Comparison of ENCODE assay signal across 23 cellular contexts in the genomic region with DNA sequence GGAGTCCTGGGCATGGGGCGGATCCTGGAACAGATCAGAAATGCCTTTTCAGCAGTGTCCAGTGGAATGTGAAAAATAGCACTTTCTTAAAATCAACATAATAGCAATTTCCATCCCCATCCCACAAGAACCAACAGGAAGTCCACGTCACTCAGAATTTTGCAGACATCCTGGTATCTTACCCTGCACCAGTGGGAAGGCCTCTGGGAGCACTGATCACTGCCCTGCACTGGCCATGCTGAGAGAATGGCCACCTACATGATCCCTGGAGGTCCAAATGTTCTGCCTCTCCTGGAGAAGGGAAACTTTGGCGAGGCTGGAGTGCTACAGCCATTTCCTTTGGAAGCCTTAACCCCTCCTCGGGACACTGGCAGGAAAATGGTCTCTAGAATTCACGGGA.
"Had no signal": no experiment of that assay in that cellular context is flagged by ENCODE, and none has a peak within 500 bp of the region (broad histone marks: within the 10 kb centered on the region; RNA-seq: fewer than 3 reads in every experiment).

No MANE protein-coding gene starts in this region.

- DNase-seq: activated CD4-positive, alpha-beta T cell treated with anti-CD3 and anti-CD28 coated beads for 48 hours; activated CD4-positive, alpha-beta T cell treated with anti-CD3 and anti-CD28 coated beads, Interleukin-2, amount 50 U/mL, for 4 hours; activated CD4-positive, CD25-positive, alpha-beta regulatory T cell treated with anti-CD3 and anti-CD28 coated beads, Interleukin-2, amount 50 U/mL, for 72 hours; activated CD8-positive, alpha-beta memory T cell treated with anti-CD3 and anti-CD28 coated beads, Interleukin-2, amount 50 U/mL, for 48 hours; activated CD8-positive, alpha-beta T cell treated with anti-CD3 and anti-CD28 coated beads, Interleukin-2, amount 10 ng/mL, durations not matched to agents 7 days and 5 days; activated naive CD4-positive, alpha-beta T cell; activated T-cell treated with anti-CD3 and anti-CD28 coated beads, Interleukin-2, amount 50 U/mL, for 1 hour; aorta; central memory CD4-positive, alpha-beta T cell; MG63; MV-4-11; NCI-H1092 treated with DMSO at 0.1 percent for 48 hours; NCI-H1436; NCI-H1694 treated with DMSO at 0.1 percent for 48 hours; NCI-H2081; NCI-H510A treated with DMSO at 0.1 percent for 48 hours; NCI-H69; PC-3; SIG-M5; T-cell; T-helper 2 cell had no signal

- H3K4me1 Mint-ChIP-seq: activated naive CD4-positive, alpha-beta T cell treated with anti-CD3 and anti-CD28 coated beads, Interleukin-2, amount 50 U/mL, for 24 hours; T-cell had no signal

- H3K36me3 Mint-ChIP-seq: activated naive CD4-positive, alpha-beta T cell treated with anti-CD3 and anti-CD28 coated beads, Interleukin-2, amount 50 U/mL, for 24 hours; T-cell had no signal

- H3K27ac Mint-ChIP-seq: activated CD8-positive, alpha-beta T cell treated with anti-CD3 and anti-CD28 coated beads, Interleukin-2, amount 10 ng/mL, durations not matched to agents 7 days and 5 days; activated naive CD4-positive, alpha-beta T cell treated with anti-CD3 and anti-CD28 coated beads, Interleukin-2, amount 50 U/mL, for 24 hours; T-cell had no signal

- H3K27ac ChIP-seq: breast epithelium had no signal

- ATAC-seq: activated CD8-positive, alpha-beta T cell treated with anti-CD3 and anti-CD28 coated beads, Interleukin-2, amount 10 ng/mL, durations not matched to agents 7 days and 5 days; PC-3; T-cell had no signal

- H3K4me1 ChIP-seq: breast epithelium had no signal

- H3K4me3 ChIP-seq: breast epithelium, MG63 had no signal

- H3K4me3 Mint-ChIP-seq: activated CD8-positive, alpha-beta T cell treated with anti-CD3 and anti-CD28 coated beads, Interleukin-2, amount 10 ng/mL, durations not matched to agents 7 days and 5 days; activated naive CD4-positive, alpha-beta T cell treated with anti-CD3 and anti-CD28 coated beads, Interleukin-2, amount 50 U/mL, for 24 hours; T-cell had no signal

- H3K36me3 ChIP-seq: breast epithelium, MG63 had no signal

- H3K9me3 ChIP-seq: breast epithelium, MG63 had no signal

- H3K27me3 ChIP-seq: breast epithelium, MG63 had no signal

- H3K9me3 Mint-ChIP-seq: activated naive CD4-positive, alpha-beta T cell treated with anti-CD3 and anti-CD28 coated beads, Interleukin-2, amount 50 U/mL, for 24 hours; T-cell had no signal
